In the genomic region with DNA sequence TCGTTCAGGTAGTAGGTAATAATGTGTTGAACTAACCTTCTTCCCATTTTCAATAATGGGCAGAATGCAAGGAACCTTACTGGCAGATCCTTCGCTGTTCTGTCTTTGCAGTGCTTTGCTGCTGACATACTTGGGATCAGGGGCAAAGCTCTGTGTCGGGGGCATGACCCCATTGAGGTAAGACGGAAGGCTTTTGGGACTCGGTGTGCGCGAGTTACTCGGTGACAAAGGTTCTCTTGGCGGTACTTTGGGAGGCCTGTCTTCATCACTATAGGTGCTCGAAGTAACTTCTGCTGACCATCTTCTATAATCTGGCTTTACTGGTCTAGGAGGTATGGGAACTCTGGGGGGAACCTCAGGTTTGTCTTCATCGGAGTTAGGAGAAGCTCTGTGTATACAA, we compare ENCODE assay signal across 31 cellular contexts. TPM values are rescaled to one million over a fixed set of nuclear protein-coding genes. Genes with fewer than 3 reads are reported as not detected.
DNase-seq lines count a peak whose midpoint lies in the region; ATAC-seq and TF ChIP-seq lines count a peak whose summit lies in the region.
"Had no signal": no experiment of that assay in that cellular context is flagged by ENCODE, and none has a peak within 500 bp of the region (broad histone marks: within the 10 kb centered on the region; RNA-seq: fewer than 3 reads in every experiment).

No MANE protein-coding gene starts in this region.

- H3K4me1 Mint-ChIP-seq in chondrocyte (ENCODE audit: low read depth): peaks cover 79% of the 10 kb centered on the region

- peaks cover 63% of the 10 kb centered on the region for H3K36me3 ChIP-seq in PC-3 (ENCODE audit: low read depth, low read length)
- H3K36me3 ChIP-seq in mesenchymal stem cell (ENCODE audit: control insufficient read depth in 1 of 2, insufficient read depth in 2 of 2, low read depth in 1 of 2, low read length in 2 of 2): peaks cover 37 to 60% of the 10 kb centered on the region in 2 experiments
- H3K36me3 ChIP-seq in suprapubic skin: peaks cover 42% of the 10 kb centered on the region
- H3K36me3 ChIP-seq: colonic mucosa had no signal

- H4K20me1 ChIP-seq in PC-3 (ENCODE audit: low read length): peaks cover 82% of the 10 kb centered on the region

- H3F3A ChIP-seq in PC-3 (ENCODE audit: low read length, unreplicated experiment): peaks cover 58% of the 10 kb centered on the region

- TF ChIP-seq CTCF in PC-3 (conservative IDR thresholded peaks at IDR 0.05; ENCODE audit: low read depth, low read length) (no peak), chondrocyte (IDR thresholded peaks at IDR 0.05) (no peak), suprapubic skin (IDR thresholded peaks at IDR 0.05) (no peak)

- no peak overlapping the region for H3K4me2 ChIP-seq in PC-3 (ENCODE audit: low read length)
- no peak overlapping the region for H3K4me2 ChIP-seq in mesenchymal stem cell (ENCODE audit: low read length, poor library complexity, severe bottlenecking)

- CTCF ChIA-PET in PC-3 (lab: Charles Lee): no interaction called here

- H3K14ac ChIP-seq in mesenchymal stem cell (ENCODE audit: low read length in 2 of 2): no peak overlapping the region

- H3K27me3 Mint-ChIP-seq in chondrocyte (ENCODE audit: low read depth): no peaks in the 10 kb centered on the region

- ATAC-seq in PC-3 (no peak), GM21576 (IDR thresholded peaks at IDR 0.05; ENCODE audit: unreplicated experiment) (no peak)
- ATAC-seq: activated CD8-positive, alpha-beta T cell treated with anti-CD3 and anti-CD28 coated beads, Interleukin-2, amount 10 ng/mL, durations not matched to agents 7 days and 5 days; lower lobe of right lung; mucosa of descending colon had no signal

- H3K27ac Mint-ChIP-seq in chondrocyte (ENCODE audit: unreplicated experiment): peak overlapping the region; percentile 83
- H3K27ac Mint-ChIP-seq: activated CD8-positive, alpha-beta T cell treated with anti-CD3 and anti-CD28 coated beads, Interleukin-2, amount 10 ng/mL, durations not matched to agents 7 days and 5 days; activated T-helper 2 cell treated with anti-CD3 and anti-CD28 coated beads, Interferon-gamma antibody, Interleukin-2, Interleukin-4, amounts not matched to agents 10 μg/mL and 5 μg/mL and 100 μg/mL, durations not matched to agents 14 hours and 24 hours and 36 hours; nephron; stimulated activated naive CD8-positive, alpha-beta T cell treated with anti-CD3 and anti-CD28 coated beads, Interleukin-15, Interleukin-2, amounts not matched to agents 100 ng/mL and 50 ng/mL, for 24 hours had no signal

- no peak overlapping the region for H2BK12ac ChIP-seq in mesenchymal stem cell (ENCODE audit: low read length in 2 of 2)

- peaks cover 30% of the 10 kb centered on the region for H3K79me1 ChIP-seq in mesenchymal stem cell (replicated peaks; ENCODE audit: low read length, poor library complexity, severe bottlenecking)

- DNase-seq in PC-3: no peak
- no peak for DNase-seq in chondrocyte (ENCODE audit: low spot score)
- no peak for DNase-seq in mesenchymal stem cell
- no peak for DNase-seq in suprapubic skin (ENCODE audit: low spot score in 2 of 2)
- no peak for DNase-seq in cerebellar nuclear complex (lab: John Stamatoyannopoulos, UW)
- DNase-seq in NCI-H510A treated with DMSO at 0.1 percent for 48 hours (lab: John Stamatoyannopoulos, UW): no peak
- DNase-seq: activated CD4-positive, alpha-beta T cell treated with anti-CD3 and anti-CD28 coated beads for 4 hours; activated CD8-positive, alpha-beta T cell treated with anti-CD3 and anti-CD28 coated beads, Interleukin-2, amount 10 ng/mL, durations not matched to agents 7 days and 5 days; activated naive CD4-positive, alpha-beta T cell treated with anti-CD3 and anti-CD28 coated beads, Interleukin-2, amount 50 U/mL, for 16 hours; amniotic stem cell; C1 segment of cervical spinal cord; colonic mucosa; DMS79; effector CD4-positive, alpha-beta T cell; erythroblast; lower lobe of right lung; mucosa of descending colon; MV-4-11; NCI-H1436; NCI-H2081 treated with DMSO at 0.1 percent for 48 hours; NCI-H226; SJCRH30; spleen; stimulated activated CD4-positive, alpha-beta T cell treated with anti-CD3 and anti-CD28 coated beads, Interleukin-2, amount 100 ng/mL, for 24 hours; stimulated activated CD8-positive, alpha-beta memory T cell treated with anti-CD3 and anti-CD28 coated beads, Interleukin-4, amount 100 ng/mL, for 48 hours; thyroid gland had no signal

- H3K27me3 ChIP-seq in PC-3 (ENCODE audit: low read length) (no peaks in the 10 kb centered on the region), mesenchymal stem cell (ENCODE audit: control insufficient read depth in 1 of 2, insufficient read depth in 1 of 2, low read length in 2 of 2) (no peaks in the 10 kb centered on the region), suprapubic skin (no peaks in the 10 kb centered on the region)
- H3K27me3 ChIP-seq: colonic mucosa, SJCRH30, thyroid gland, vagina had no signal

- no peak overlapping the region for H2AK5ac ChIP-seq in mesenchymal stem cell (ENCODE audit: low read length, severe bottlenecking)

- no peaks in the 10 kb centered on the region for H3K9me3 Mint-ChIP-seq in chondrocyte (ENCODE audit: low read depth)
- H3K9me3 Mint-ChIP-seq: activated T-helper 2 cell treated with anti-CD3 and anti-CD28 coated beads, Interferon-gamma antibody, Interleukin-2, Interleukin-4, amounts not matched to agents 10 μg/mL and 5 μg/mL and 100 μg/mL, durations not matched to agents 14 hours and 24 hours and 36 hours; nephron; stimulated activated naive CD8-positive, alpha-beta T cell treated with anti-CD3 and anti-CD28 coated beads, Interleukin-15, Interleukin-2, amounts not matched to agents 100 ng/mL and 50 ng/mL, for 24 hours had no signal

- H3K4me1 ChIP-seq in PC-3 (ENCODE audit: insufficient read depth, low read length) (peaks cover 33% of the 10 kb centered on the region), mesenchymal stem cell (ENCODE audit: control insufficient read depth, insufficient read depth, low read depth, low read length) (peaks cover 3% of the 10 kb centered on the region), suprapubic skin (peaks cover 66% of the 10 kb centered on the region)

- no peak overlapping the region for H3K27ac ChIP-seq in PC-3 (ENCODE audit: low read length)
- H3K27ac ChIP-seq in mesenchymal stem cell (ENCODE audit: low read length, poor library complexity, severe bottlenecking): no peak overlapping the region
- H3K27ac ChIP-seq in suprapubic skin: peak overlapping the region; percentile 0
- H3K27ac ChIP-seq: colonic mucosa, lower lobe of right lung, SJCRH30, spleen, thyroid gland had no signal

- H3K23ac ChIP-seq in mesenchymal stem cell (ENCODE audit: low read length in 2 of 2): no peak overlapping the region

- POLR2A ChIA-PET in PC-3 (lab: Charles Lee; ENCODE audit: unreplicated experiment): no interaction called here

- H2BK5ac ChIP-seq in mesenchymal stem cell (ENCODE audit: low read depth, low read length, poor library complexity, severe bottlenecking): no peak overlapping the region

- H2AFZ ChIP-seq in PC-3 (ENCODE audit: low read length) (no peak overlapping the region), mesenchymal stem cell (ENCODE audit: low read depth, low read length) (no peak overlapping the region)

- intact Hi-C loops in PC-3 (cut with micrococcal nuclease): no loop called here

- H2BK15ac ChIP-seq in mesenchymal stem cell (ENCODE audit: low read depth, poor library complexity, severe bottlenecking): no peak overlapping the region

- H3K4ac ChIP-seq in mesenchymal stem cell (ENCODE audit: low read depth in 1 of 2, low read length in 2 of 2): no peak overlapping the region

- TSS peak; percentile 9 for BruUV-seq in PC-3 (replicated peaks; lab: Mats Ljungman, UMichigan)

- H3K9ac ChIP-seq in PC-3 (ENCODE audit: low read length) (no peak overlapping the region), mesenchymal stem cell (ENCODE audit: low read length) (peak overlapping the region; percentile 79)

- no peaks in the 10 kb centered on the region for H3K9me2 ChIP-seq in PC-3 (replicated peaks; ENCODE audit: low read length)

- no peak overlapping the region for H4K91ac ChIP-seq in mesenchymal stem cell (ENCODE audit: low read length)

- peaks cover 78% of the 10 kb centered on the region for H3K79me2 ChIP-seq in PC-3 (ENCODE audit: low read length)

- H2BK120ac ChIP-seq in mesenchymal stem cell (ENCODE audit: low read depth, low read length): no peak overlapping the region

- H3K9me3 ChIP-seq in PC-3 (ENCODE audit: low read length) (no peaks in the 10 kb centered on the region), mesenchymal stem cell (ENCODE audit: control insufficient read depth, low read length) (no peaks in the 10 kb centered on the region), suprapubic skin (no peaks in the 10 kb centered on the region)
- H3K9me3 ChIP-seq: colonic mucosa, lower lobe of right lung, mucosa of descending colon, SJCRH30, spleen, thyroid gland, vagina had no signal

- H4K8ac ChIP-seq in mesenchymal stem cell (ENCODE audit: low read length): no peak overlapping the region

- peak overlapping the region; percentile 7 for H3K4me3 Mint-ChIP-seq in chondrocyte (ENCODE audit: unreplicated experiment)
- H3K4me3 Mint-ChIP-seq: activated CD8-positive, alpha-beta T cell treated with anti-CD3 and anti-CD28 coated beads, Interleukin-2, amount 10 ng/mL, durations not matched to agents 7 days and 5 days; nephron; stimulated activated naive CD8-positive, alpha-beta T cell treated with anti-CD3 and anti-CD28 coated beads, Interleukin-15, Interleukin-2, amounts not matched to agents 100 ng/mL and 50 ng/mL, for 24 hours had no signal

- H3K18ac ChIP-seq in mesenchymal stem cell (ENCODE audit: low read depth in 1 of 2, low read length in 2 of 2): no peak overlapping the region

- H3K4me3 ChIP-seq in PC-3 (ENCODE audit: low read length): no peak overlapping the region
- H3K4me3 ChIP-seq in mesenchymal stem cell (ENCODE audit: insufficient read depth in 1 of 2, low read depth in 1 of 2, low read length in 2 of 2): no peak overlapping the region
- H3K4me3 ChIP-seq in suprapubic skin: no peak overlapping the region
- H3K4me3 ChIP-seq: colonic mucosa, lower lobe of right lung, mucosa of descending colon, SJCRH30, spleen, thyroid gland, vagina had no signal

- peaks cover 41% of the 10 kb centered on the region for H3K36me3 Mint-ChIP-seq in chondrocyte (ENCODE audit: low read depth)

- TF ChIP-seq EP300 in suprapubic skin (IDR thresholded peaks at IDR 0.05): no peak

- no peak for TF ChIP-seq POLR2A in suprapubic skin (IDR thresholded peaks at IDR 0.05)

- WGBS in mesenchymal stem cell: 94% methylated on average over 10 of the region's 11 CpGs
- 93% methylated on average over 11 of the region's 11 CpGs for WGBS in suprapubic skin

RNA-seq across cellular contexts. Expression of gene ERRFI1, which starts 12.7 kb away (rescaled TPM):
- total RNA-seq in PC-3 (2014; rRNA removed) (218 and 227 TPM in 2 replicates), chondrocyte (26.4 to 305 TPM (median 303 TPM) in 3 replicates), suprapubic skin (100 to 1,000 TPM; 128 to 312 (median 262) TPM)
- polyA plus RNA-seq in mesenchymal stem cell (2013, experiment 1 of 2): 109 TPM
- polyA plus RNA-seq in mesenchymal stem cell (2013, experiment 2 of 2): 106 TPM

RNA-seq across cellular contexts. Expression of gene PARK7, which starts 51.9 kb away (rescaled TPM):
- 316 and 333 TPM in 2 replicates for total RNA-seq in PC-3 (2014; rRNA removed)
- total RNA-seq in chondrocyte: 250 to 288 TPM (median 254 TPM) in 3 replicates
- polyA plus RNA-seq in mesenchymal stem cell (2013, experiment 1 of 2): 232 TPM
- polyA plus RNA-seq in mesenchymal stem cell (2013, experiment 2 of 2): 236 TPM
- 10 to 100 TPM; 74.0 to 94.1 (median 85.2) TPM for total RNA-seq in suprapubic skin
